Comparison of ENCODE assay signal across 28 cellular contexts in the genomic region with DNA sequence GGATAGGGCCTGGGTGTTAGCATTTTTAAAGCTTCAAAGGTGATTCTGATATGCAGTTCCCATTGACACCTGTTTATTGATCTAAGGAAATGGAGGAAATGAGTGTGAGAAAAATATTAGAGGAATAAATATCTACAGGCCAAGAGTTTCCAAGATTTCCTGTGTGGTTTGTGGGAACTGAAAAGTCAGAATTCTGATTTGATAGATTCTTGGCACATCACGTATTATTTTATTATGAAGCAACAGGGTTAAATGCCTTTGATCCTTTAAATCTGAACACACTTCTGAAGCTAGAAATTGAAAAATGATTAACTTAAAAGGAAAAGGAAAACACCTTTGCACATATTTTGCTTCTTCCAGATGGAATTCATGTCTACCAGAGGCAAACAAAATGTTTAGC.
"Had no signal": no experiment of that assay in that cellular context is flagged by ENCODE, and none has a peak within 500 bp of the region (broad histone marks: within the 10 kb centered on the region; RNA-seq: fewer than 3 reads in every experiment).

No MANE protein-coding gene starts in this region.

- H3K36me3 Mint-ChIP-seq: activated CD8-positive, alpha-beta memory T cell treated with anti-CD3 and anti-CD28 coated beads, Interleukin-2, amount 10 ng/mL, durations not matched to agents 7 days and 5 days; WTC11 had no signal

- H3K9me3 ChIP-seq: MG63, Peyer's patch, SJSA1 had no signal

- H3K27ac ChIP-seq: Peyer's patch, SJSA1 had no signal

- H3K27me3 ChIP-seq: MG63, Peyer's patch, SJSA1 had no signal

- H3K4me3 Mint-ChIP-seq: activated CD8-positive, alpha-beta memory T cell treated with anti-CD3 and anti-CD28 coated beads, Interleukin-2, amount 10 ng/mL, durations not matched to agents 7 days and 5 days; activated naive CD4-positive, alpha-beta T cell treated with anti-CD3 and anti-CD28 coated beads, Interleukin-2, amount 50 U/mL, for 24 hours; activated T-cell treated with anti-CD3 and anti-CD28 coated beads, Interleukin-2, amount 50 U/mL, for 24 hours; activated T-helper 1 cell treated with anti-CD3 and anti-CD28 coated beads, Interleukin-12 subunit alpha, Interleukin-12 subunit beta, Interleukin-2, Interleukin-4 antibody, amounts not matched to agents 30 ng/mL and 10 ng/mL and 1 ng/mL, durations not matched to agents 14 hours and 24 hours and 36 hours; WTC11 had no signal

- H3K27me3 Mint-ChIP-seq: activated naive CD4-positive, alpha-beta T cell treated with anti-CD3 and anti-CD28 coated beads, Interleukin-2, amount 50 U/mL, for 24 hours; activated T-cell treated with anti-CD3 and anti-CD28 coated beads, Interleukin-2, amount 50 U/mL, for 24 hours had no signal

- H3K4me1 ChIP-seq: Peyer's patch, SJSA1 had no signal

- H3K36me3 ChIP-seq: MG63, Peyer's patch, SJSA1 had no signal

- ATAC-seq: activated CD8-positive, alpha-beta memory T cell treated with anti-CD3 and anti-CD28 coated beads, Interleukin-2, amount 10 ng/mL, durations not matched to agents 7 days and 5 days; SK-N-SH treated with all-trans-retinoic acid at 6 μM for 48 hours; WTC11 had no signal

- DNase-seq: activated CD4-positive, alpha-beta T cell treated with anti-CD3 and anti-CD28 coated beads for 48 hours; activated CD4-positive, alpha-beta T cell treated with anti-CD3 and anti-CD28 coated beads, Interleukin-2, amount 50 U/mL, for 4 hours; activated CD4-positive, CD25-positive, alpha-beta regulatory T cell treated with anti-CD3 and anti-CD28 coated beads, Interleukin-2, amount 50 U/mL, for 72 hours; activated CD8-positive, alpha-beta memory T cell treated with anti-CD3 and anti-CD28 coated beads, Interleukin-2, amount 10 ng/mL, durations not matched to agents 7 days and 5 days; activated effector memory CD4-positive, alpha-beta T cell treated with Interleukin-2 at 50 U/mL for 16 hours; activated naive CD4-positive, alpha-beta T cell; activated T-cell treated with anti-CD3 and anti-CD28 coated beads, Interleukin-2, amount 50 U/mL, for 24 hours; aorta; MG63; MV-4-11; NCI-H1092 treated with DMSO at 0.1 percent for 48 hours; NCI-H1417 treated with DMSO at 0.1 percent for 48 hours; NCI-H1694; NCI-H2029; NCI-H2107; NCI-H2171 treated with DMSO at 0.1 percent for 48 hours; NCI-H345; NCI-H510A; NCI-H69; Peyer's patch; SHP77; SW 1271 had no signal

- FAIRE-seq: bronchial epithelial cell had no signal

- H3K4me3 ChIP-seq: MG63, Peyer's patch, SJSA1 had no signal

- H3K4me1 Mint-ChIP-seq: WTC11 had no signal

- H3K9me3 Mint-ChIP-seq: activated naive CD4-positive, alpha-beta T cell treated with anti-CD3 and anti-CD28 coated beads, Interleukin-2, amount 50 U/mL, for 24 hours; activated T-cell treated with anti-CD3 and anti-CD28 coated beads, Interleukin-2, amount 50 U/mL, for 24 hours; activated T-helper 1 cell treated with anti-CD3 and anti-CD28 coated beads, Interleukin-12 subunit alpha, Interleukin-12 subunit beta, Interleukin-2, Interleukin-4 antibody, amounts not matched to agents 30 ng/mL and 10 ng/mL and 1 ng/mL, durations not matched to agents 14 hours and 24 hours and 36 hours; WTC11 had no signal

- H3K27ac Mint-ChIP-seq: activated CD8-positive, alpha-beta memory T cell treated with anti-CD3 and anti-CD28 coated beads, Interleukin-2, amount 10 ng/mL, durations not matched to agents 7 days and 5 days; activated naive CD4-positive, alpha-beta T cell treated with anti-CD3 and anti-CD28 coated beads, Interleukin-2, amount 50 U/mL, for 24 hours; activated T-cell treated with anti-CD3 and anti-CD28 coated beads, Interleukin-2, amount 50 U/mL, for 24 hours; activated T-helper 1 cell treated with anti-CD3 and anti-CD28 coated beads, Interleukin-12 subunit alpha, Interleukin-12 subunit beta, Interleukin-2, Interleukin-4 antibody, amounts not matched to agents 30 ng/mL and 10 ng/mL and 1 ng/mL, durations not matched to agents 14 hours and 24 hours and 36 hours; WTC11 had no signal
